Comparison of ENCODE assay signal across 8 cellular contexts in genomic region chr16:30183236-30183960, GRCh38. TPM values are rescaled to one million over a fixed set of nuclear protein-coding genes. Genes with fewer than 3 reads are reported as not detected.
DNase-seq lines count a peak whose midpoint lies in the region; ATAC-seq, FAIRE-seq and TF ChIP-seq lines count a peak whose summit lies in the region.

Gene CORO1A (plus strand): TSS chr16:30183602. CDS start chr16:30185210, 1,608 bp downstream.

- peaks cover 24% of the 10 kb centered on the region for H3K36me3 Mint-ChIP-seq in CD4-positive, CD25-positive, alpha-beta regulatory T cell
- H3K36me3 Mint-ChIP-seq in activated T-helper 1 cell treated with anti-CD3 and anti-CD28 coated beads, Interleukin-12 subunit alpha, Interleukin-12 subunit beta, Interleukin-2, Interleukin-4 antibody, amounts not matched to agents 30 ng/mL and 10 ng/mL and 1 ng/mL, durations not matched to agents 14 hours and 24 hours and 36 hours (ENCODE audit: low read depth): peaks cover 36% of the 10 kb centered on the region
- no peaks in the 10 kb centered on the region for H3K36me3 Mint-ChIP-seq in nephron (ENCODE audit: low read depth)

- peaks cover 22% of the 10 kb centered on the region for H3K36me3 ChIP-seq in CD4-positive, CD25-positive, alpha-beta regulatory T cell (ENCODE audit: control insufficient read depth, insufficient read depth, low read length)
- H3K36me3 ChIP-seq in HUES48 (ENCODE audit: control insufficient read depth, insufficient read depth, low read length): no peaks in the 10 kb centered on the region

- H3K27me3 Mint-ChIP-seq in CD4-positive, CD25-positive, alpha-beta regulatory T cell: peaks cover 7% of the 10 kb centered on the region
- no peaks in the 10 kb centered on the region for H3K27me3 Mint-ChIP-seq in activated T-helper 1 cell treated with anti-CD3 and anti-CD28 coated beads, Interleukin-12 subunit alpha, Interleukin-12 subunit beta, Interleukin-2, Interleukin-4 antibody, amounts not matched to agents 30 ng/mL and 10 ng/mL and 1 ng/mL, durations not matched to agents 14 hours and 24 hours and 36 hours (ENCODE audit: insufficient read depth)
- H3K27me3 Mint-ChIP-seq in nephron (ENCODE audit: low read depth): peaks cover 7% of the 10 kb centered on the region

- TF ChIP-seq CTCF in fibroblast of pulmonary artery (IDR thresholded peaks at IDR 0.05; ENCODE audit: low read length, missing control alignments): no peak
- TF ChIP-seq CTCF in nephron (IDR thresholded peaks at IDR 0.05; ENCODE audit: unreplicated experiment in 3 of 3): no peak

- peak within 1 kb of the TSS; percentile 97 to 99 (median 98) for H3K27ac Mint-ChIP-seq in CD4-positive, CD25-positive, alpha-beta regulatory T cell
- H3K27ac Mint-ChIP-seq in activated T-helper 1 cell treated with anti-CD3 and anti-CD28 coated beads, Interleukin-12 subunit alpha, Interleukin-12 subunit beta, Interleukin-2, Interleukin-4 antibody, amounts not matched to agents 30 ng/mL and 10 ng/mL and 1 ng/mL, durations not matched to agents 14 hours and 24 hours and 36 hours: peak within 1 kb of the TSS; percentile 99
- peak within 1 kb of the TSS in 1 of 3 experiments; percentile 33 for H3K27ac Mint-ChIP-seq in nephron

- no peaks in the 10 kb centered on the region for H3K9me3 ChIP-seq in CD4-positive, CD25-positive, alpha-beta regulatory T cell (ENCODE audit: control insufficient read depth in 2 of 2, low read length in 2 of 2)
- H3K9me3 ChIP-seq in HUES48 (ENCODE audit: control insufficient read depth, insufficient read depth, low read length): no peaks in the 10 kb centered on the region

- H3K27me3 ChIP-seq in CD4-positive, CD25-positive, alpha-beta regulatory T cell (ENCODE audit: control insufficient read depth, insufficient read depth, low read length): no peaks in the 10 kb centered on the region
- H3K27me3 ChIP-seq in HUES48 (ENCODE audit: control insufficient read depth, insufficient read depth, low read length): peaks cover 11% of the 10 kb centered on the region

- peak within 1 kb of the TSS; percentile 83 for H3K4me3 ChIP-seq in CD4-positive, CD25-positive, alpha-beta regulatory T cell (ENCODE audit: low read depth, low read length)
- peak within 1 kb of the TSS; percentile 69 for H3K4me3 ChIP-seq in HUES48 (ENCODE audit: low read depth, low read length)
- H3K4me3 ChIP-seq in fibroblast of pulmonary artery (replicated peaks; ENCODE audit: low read depth, low read length): peak within 1 kb of the TSS; percentile 57

- H3K9ac ChIP-seq in HUES48 (ENCODE audit: low read depth, low read length): no peak within 1 kb of the TSS

- peak within 1 kb of the TSS; percentile 90 for H3K27ac ChIP-seq in CD4-positive, CD25-positive, alpha-beta regulatory T cell (ENCODE audit: insufficient read depth, low read length, poor library complexity, severe bottlenecking)
- H3K27ac ChIP-seq in HUES48 (ENCODE audit: low read depth, low read length): no peak within 1 kb of the TSS

- intact Hi-C loops in activated T-helper 1 cell treated with anti-CD3 and anti-CD28 coated beads, Interleukin-12 subunit alpha, Interleukin-12 subunit beta, Interleukin-2, Interleukin-4 antibody, amounts not matched to agents 30 ng/mL and 10 ng/mL and 1 ng/mL, durations not matched to agents 14 hours and 24 hours and 36 hours (cut with micrococcal nuclease): no loop called here

- ATAC-seq in CD4-positive, CD25-positive, alpha-beta regulatory T cell (ENCODE audit: low read depth in 2 of 2): peak; percentile 52 to 53
- ATAC-seq in GM19452 (IDR thresholded peaks at IDR 0.05; ENCODE audit: unreplicated experiment): peak; percentile 53

- no peaks in the 10 kb centered on the region for H3K9me3 Mint-ChIP-seq in CD4-positive, CD25-positive, alpha-beta regulatory T cell
- no peaks in the 10 kb centered on the region for H3K9me3 Mint-ChIP-seq in activated T-helper 1 cell treated with anti-CD3 and anti-CD28 coated beads, Interleukin-12 subunit alpha, Interleukin-12 subunit beta, Interleukin-2, Interleukin-4 antibody, amounts not matched to agents 30 ng/mL and 10 ng/mL and 1 ng/mL, durations not matched to agents 14 hours and 24 hours and 36 hours
- H3K9me3 Mint-ChIP-seq in nephron: no peaks in the 10 kb centered on the region

- peak within 1 kb of the TSS; percentile 99 to 100 (median 99) for H3K4me3 Mint-ChIP-seq in CD4-positive, CD25-positive, alpha-beta regulatory T cell
- H3K4me3 Mint-ChIP-seq in activated T-helper 1 cell treated with anti-CD3 and anti-CD28 coated beads, Interleukin-12 subunit alpha, Interleukin-12 subunit beta, Interleukin-2, Interleukin-4 antibody, amounts not matched to agents 30 ng/mL and 10 ng/mL and 1 ng/mL, durations not matched to agents 14 hours and 24 hours and 36 hours: peak within 1 kb of the TSS; percentile 100
- H3K4me3 Mint-ChIP-seq in nephron: peak within 1 kb of the TSS; percentile 87 to 88 (median 87)

- H3K4me1 ChIP-seq in CD4-positive, CD25-positive, alpha-beta regulatory T cell (ENCODE audit: control insufficient read depth, insufficient read depth, low read length, poor library complexity, severe bottlenecking): peaks cover 50% of the 10 kb centered on the region
- no peaks in the 10 kb centered on the region for H3K4me1 ChIP-seq in HUES48 (ENCODE audit: control insufficient read depth, insufficient read depth, low read length)

- DNase-seq in CD4-positive, CD25-positive, alpha-beta regulatory T cell: peak; percentile 78 to 93 (median 85)
- DNase-seq in RCC 7860 (ENCODE audit: low spot score): peak; percentile 16
- peak; percentile 82 for DNase-seq in activated T-helper 1 cell treated with anti-CD3 and anti-CD28 coated beads, Interleukin-12 subunit alpha, Interleukin-12 subunit beta, Interleukin-2, Interleukin-4 antibody, amounts not matched to agents 30 ng/mL and 10 ng/mL and 1 ng/mL, durations not matched to agents 14 hours and 24 hours and 36 hours (ENCODE audit: low spot score)
- DNase-seq in fibroblast of pulmonary artery (ENCODE audit: low read depth): peak; percentile 69
- peak; percentile 81 for DNase-seq in stimulated activated naive CD4-positive, alpha-beta T cell treated with Interleukin-2 at 50 U/mL for 16 hours (lab: John Stamatoyannopoulos, UW)

- FAIRE-seq in RCC 7860 (lab: Jason Lieb, UNC): no peak

- H3K4me1 Mint-ChIP-seq in CD4-positive, CD25-positive, alpha-beta regulatory T cell: peaks cover 4 to 40% (median 21%) of the 10 kb centered on the region in 4 donors
- peaks cover 27% of the 10 kb centered on the region for H3K4me1 Mint-ChIP-seq in activated T-helper 1 cell treated with anti-CD3 and anti-CD28 coated beads, Interleukin-12 subunit alpha, Interleukin-12 subunit beta, Interleukin-2, Interleukin-4 antibody, amounts not matched to agents 30 ng/mL and 10 ng/mL and 1 ng/mL, durations not matched to agents 14 hours and 24 hours and 36 hours (ENCODE audit: low read depth)
- H3K4me1 Mint-ChIP-seq in nephron: peaks cover 8% of the 10 kb centered on the region

RNA-seq across cellular contexts. Expression of gene CORO1A, which starts in this region (rescaled TPM):
- 850 TPM for total RNA-seq in CD4-positive, CD25-positive, alpha-beta regulatory T cell
- 1,000 to 10,000 TPM; 1,269 to 1,770 (median 1,540) TPM for polyA plus RNA-seq in CD4-positive, CD25-positive, alpha-beta regulatory T cell
- total RNA-seq in activated T-helper 1 cell treated with anti-CD3 and anti-CD28 coated beads, Interleukin-12 subunit alpha, Interleukin-12 subunit beta, Interleukin-2, Interleukin-4 antibody, amounts not matched to agents 30 ng/mL and 10 ng/mL and 1 ng/mL, durations not matched to agents 14 hours and 24 hours and 36 hours: 816 and 819 TPM in 2 replicates

Comparison
In these comparisons a context has a peak if more than half of its experiments do, and no peak if none do; other contexts are left out.
1. DNase-seq: peak in every context shown above with its lines; median percentile 85 in CD4-positive, CD25-positive, alpha-beta regulatory T cell; 82 in activated T-helper 1 cell treated with anti-CD3 and anti-CD28 coated beads, Interleukin-12 subunit alpha, Interleukin-12 subunit beta, Interleukin-2, Interleukin-4 antibody, amounts not matched to agents 30 ng/mL and 10 ng/mL and 1 ng/mL, durations not matched to agents 14 hours and 24 hours and 36 hours; 81 in stimulated activated naive CD4-positive, alpha-beta T cell treated with Interleukin-2 at 50 U/mL for 16 hours; 69 in fibroblast of pulmonary artery; 16 in RCC 7860.